Comparison of ENCODE assay signal across 9 cellular contexts in genomic region chr3:48636149-48636548, GRCh38. TPM values are rescaled to one million over a fixed set of nuclear protein-coding genes. Genes with fewer than 3 reads are reported as not detected.
DNase-seq lines count a peak whose midpoint lies in the region; ATAC-seq and TF ChIP-seq lines count a peak whose summit lies in the region.
"Had no signal": no experiment of that assay in that cellular context is flagged by ENCODE, and none has a peak within 500 bp of the region (broad histone marks: within the 10 kb centered on the region; RNA-seq: fewer than 3 reads in every experiment).

No MANE protein-coding gene starts in this region.

- ATAC-seq in CD4-positive, CD25-positive, alpha-beta regulatory T cell (ENCODE audit: low read depth in 2 of 2), result no peak

- no peaks in the 10 kb centered on the region for H3K36me3 ChIP-seq in CD4-positive, CD25-positive, alpha-beta regulatory T cell (ENCODE audit: control insufficient read depth, insufficient read depth, low read length)
- peaks cover 6% of the 10 kb centered on the region for H3K36me3 ChIP-seq in OCI-LY3 (replicated peaks; ENCODE audit: low read depth, low read length)
- H3K36me3 ChIP-seq in endodermal cell (ENCODE audit: control insufficient read depth, insufficient read depth, low read length), result peaks cover 21% of the 10 kb centered on the region
- no peaks in the 10 kb centered on the region for H3K36me3 ChIP-seq in neural progenitor cell

- H2AFZ ChIP-seq in OCI-LY3 (ENCODE audit: low read depth, low read length) (peak overlapping the region; percentile 55; the same call in 1 of the 2 replicates), neural progenitor cell (replicated peaks) (peak overlapping the region; percentile 57)

- no peak for DNase-seq in CD4-positive, CD25-positive, alpha-beta regulatory T cell
- DNase-seq in endodermal cell, result no peak
- no peak for DNase-seq in neural progenitor cell (ENCODE audit: low spot score)
- DNase-seq in AG08396 (ENCODE audit: low spot score), result no peak
- no peak for DNase-seq in HuH-7 (ENCODE audit: low spot score)
- DNase-seq in activated CD4-positive, CD25-positive, alpha-beta regulatory T cell treated with anti-CD3 and anti-CD28 coated beads, Interleukin-2, amount 50 U/mL, for 72 hours, result no peak
- no peak for DNase-seq in erythroblast (lab: John Stamatoyannopoulos, UW)

- TF ChIP-seq POLR2A in erythroblast (IDR thresholded peaks at IDR 0.05; ENCODE audit: low read length), result no peak

- H3K27ac ChIP-seq in CD4-positive, CD25-positive, alpha-beta regulatory T cell (ENCODE audit: insufficient read depth, low read length, poor library complexity, severe bottlenecking), result no peak overlapping the region
- H3K27ac ChIP-seq in OCI-LY3 (ENCODE audit: low read length) (no peak overlapping the region), endodermal cell (ENCODE audit: low read depth, low read length) (peak overlapping the region; percentile 64), neural progenitor cell (peak overlapping the region; percentile 30)

- peaks cover 0 to 36% (median 21%) of the 10 kb centered on the region in 4 donors for H3K4me1 Mint-ChIP-seq in CD4-positive, CD25-positive, alpha-beta regulatory T cell
- peaks cover 21% of the 10 kb centered on the region for H3K4me1 Mint-ChIP-seq in endodermal cell
- H3K4me1 Mint-ChIP-seq in neural progenitor cell, result peaks cover 20% of the 10 kb centered on the region

- peak overlapping the region; percentile 68 for H3K4me3 ChIP-seq in CD4-positive, CD25-positive, alpha-beta regulatory T cell (ENCODE audit: low read depth, low read length)
- H3K4me3 ChIP-seq in OCI-LY3 (ENCODE audit: low read length) (peak overlapping the region; percentile 89), endodermal cell (ENCODE audit: low read length) (peak overlapping the region; percentile 85), neural progenitor cell (peak overlapping the region; percentile 78)

- H3K4me2 ChIP-seq in OCI-LY3 (ENCODE audit: low read length), result peak overlapping the region; percentile 80
- H3K4me2 ChIP-seq in neural progenitor cell, result peak overlapping the region; percentile 98

- H3K9ac ChIP-seq in OCI-LY3 (ENCODE audit: low read length) (peak overlapping the region; percentile 65), endodermal cell (ENCODE audit: extremely low read depth, low read length, poor library complexity, severe bottlenecking) (peak overlapping the region; percentile 44), neural progenitor cell (peak overlapping the region; percentile 11)

- peak overlapping the region in 2 of 3 donors; percentile 46 to 78 for H3K27ac Mint-ChIP-seq in CD4-positive, CD25-positive, alpha-beta regulatory T cell
- H3K27ac Mint-ChIP-seq in endodermal cell (peak overlapping the region; percentile 93), neural progenitor cell (peak overlapping the region; percentile 63)

- H3F3A ChIP-seq in neural progenitor cell (ENCODE audit: low read depth), result peaks cover 21% of the 10 kb centered on the region

- H3K9me3 Mint-ChIP-seq in CD4-positive, CD25-positive, alpha-beta regulatory T cell, result no peaks in the 10 kb centered on the region
- no peaks in the 10 kb centered on the region for H3K9me3 Mint-ChIP-seq in endodermal cell
- no peaks in the 10 kb centered on the region for H3K9me3 Mint-ChIP-seq in neural progenitor cell

- H3K27me3 ChIP-seq in CD4-positive, CD25-positive, alpha-beta regulatory T cell (ENCODE audit: control insufficient read depth, insufficient read depth, low read length), result no peaks in the 10 kb centered on the region
- no peaks in the 10 kb centered on the region for H3K27me3 ChIP-seq in OCI-LY3 (ENCODE audit: low read depth, low read length)
- no peaks in the 10 kb centered on the region for H3K27me3 ChIP-seq in endodermal cell (ENCODE audit: control insufficient read depth, insufficient read depth, low read length, poor library complexity, severe bottlenecking)
- H3K27me3 ChIP-seq in neural progenitor cell, result no peaks in the 10 kb centered on the region

- H3K27me3 Mint-ChIP-seq in CD4-positive, CD25-positive, alpha-beta regulatory T cell, result no peaks in the 10 kb centered on the region
- H3K27me3 Mint-ChIP-seq in endodermal cell (ENCODE audit: insufficient read depth), result no peaks in the 10 kb centered on the region
- H3K27me3 Mint-ChIP-seq in neural progenitor cell (ENCODE audit: insufficient read depth, low read depth), result peaks cover 8% of the 10 kb centered on the region

- H4K20me1 ChIP-seq in OCI-LY3 (ENCODE audit: insufficient read depth, low read length) (peaks cover 9% of the 10 kb centered on the region; the same call in 1 of the 2 replicates), neural progenitor cell (ENCODE audit: low read depth) (peaks cover 24% of the 10 kb centered on the region)

- TF ChIP-seq CTCF in OCI-LY3 (IDR thresholded peaks at IDR 0.05; ENCODE audit: low read depth, low read length), result no peak
- no peak for TF ChIP-seq CTCF in endodermal cell (conservative IDR thresholded peaks at IDR 0.05)
- TF ChIP-seq CTCF in neural progenitor cell (IDR thresholded peaks at IDR 0.05), result no peak

- peak overlapping the region; percentile 88 to 91 (median 90) for H3K4me3 Mint-ChIP-seq in CD4-positive, CD25-positive, alpha-beta regulatory T cell
- peak overlapping the region; percentile 70 for H3K4me3 Mint-ChIP-seq in endodermal cell
- H3K4me3 Mint-ChIP-seq in neural progenitor cell, result peak overlapping the region; percentile 90

- H3K79me2 ChIP-seq in OCI-LY3 (ENCODE audit: low read length) (0 out of 2 replicates have a peak, but pooled peaks cover 4% of the 10 kb centered on the region), neural progenitor cell (ENCODE audit: low read depth) (peaks cover 14% of the 10 kb centered on the region)

- peaks cover 5% of the 10 kb centered on the region for H3K36me3 Mint-ChIP-seq in CD4-positive, CD25-positive, alpha-beta regulatory T cell
- H3K36me3 Mint-ChIP-seq in endodermal cell (ENCODE audit: low read depth), result peaks cover 27% of the 10 kb centered on the region
- peaks cover 12% of the 10 kb centered on the region for H3K36me3 Mint-ChIP-seq in neural progenitor cell

- H3K9me3 ChIP-seq in CD4-positive, CD25-positive, alpha-beta regulatory T cell (ENCODE audit: control insufficient read depth in 2 of 2, low read length in 2 of 2), result no peaks in the 10 kb centered on the region
- H3K9me3 ChIP-seq in OCI-LY3 (ENCODE audit: insufficient read depth, low read length) (no peaks in the 10 kb centered on the region), endodermal cell (ENCODE audit: control insufficient read depth, low read length) (no peaks in the 10 kb centered on the region), neural progenitor cell (ENCODE audit: low read depth) (no peaks in the 10 kb centered on the region)

- peaks cover 26% of the 10 kb centered on the region for H3K4me1 ChIP-seq in CD4-positive, CD25-positive, alpha-beta regulatory T cell (ENCODE audit: control insufficient read depth, insufficient read depth, low read length, poor library complexity, severe bottlenecking)
- H3K4me1 ChIP-seq in OCI-LY3 (ENCODE audit: low read length) (peaks cover 14% of the 10 kb centered on the region), endodermal cell (ENCODE audit: control insufficient read depth, insufficient read depth, low read length) (peaks cover 11% of the 10 kb centered on the region), neural progenitor cell (peaks cover 18% of the 10 kb centered on the region)

- WGBS in endodermal cell (ENCODE audit: insufficient coverage in 1 of 2, insufficient read length in 1 of 2), 2 experiments, result 21% methylated on average over 8 of the region's 8 CpGs; no CpG with 5 or more reads in 1 of the 2 experiments

RNA-seq across cellular contexts. Expression of gene SLC26A6, which starts 0.9 kb away (rescaled TPM):
- total RNA-seq in CD4-positive, CD25-positive, alpha-beta regulatory T cell, result 25.1 TPM
- 1 to 10 TPM; 3.2 to 6.7 (median 5.9) TPM for polyA plus RNA-seq in CD4-positive, CD25-positive, alpha-beta regulatory T cell
- total RNA-seq in endodermal cell (10 to 100 TPM; 65.1 to 75.6 TPM), neural progenitor cell (ENCODE audit: low replicate concordance) (42.5 and 78.9 TPM in 2 replicates)
- polyA plus RNA-seq in endodermal cell (2013, experiment 1 of 2), result 45.7 TPM
- polyA plus RNA-seq in endodermal cell (2013, experiment 2 of 2), result 41.3 TPM

RNA-seq across cellular contexts. Expression of gene TMEM89, which starts 14.6 kb away (rescaled TPM):
- total RNA-seq in CD4-positive, CD25-positive, alpha-beta regulatory T cell, result not detected
- not detected for polyA plus RNA-seq in CD4-positive, CD25-positive, alpha-beta regulatory T cell
- total RNA-seq in endodermal cell (under 1 TPM in 1 of 2 donors, not detected in 1; 0.57 TPM), neural progenitor cell (ENCODE audit: low replicate concordance) (not detected in 2 replicates)
- 0.39 TPM for polyA plus RNA-seq in endodermal cell (2013, experiment 1 of 2)
- polyA plus RNA-seq in endodermal cell (2013, experiment 2 of 2), result not detected
- total RNA-seq: lower leg skin had no signal

RNA-seq across cellular contexts. Expression of gene CELSR3, which starts 26.5 kb away (rescaled TPM):
- 8.8 TPM for total RNA-seq in CD4-positive, CD25-positive, alpha-beta regulatory T cell
- polyA plus RNA-seq in CD4-positive, CD25-positive, alpha-beta regulatory T cell, result under 1 TPM; 0.31 to 0.53 (median 0.37) TPM
- total RNA-seq in endodermal cell (10 to 100 TPM; 20.7 to 30.1 TPM), neural progenitor cell (ENCODE audit: low replicate concordance) (9.9 and 22.3 TPM in 2 replicates)
- polyA plus RNA-seq in endodermal cell (2013, experiment 1 of 2), result 24.4 TPM
- 22.9 TPM for polyA plus RNA-seq in endodermal cell (2013, experiment 2 of 2)

RNA-seq across cellular contexts. Expression of gene UQCRC1, which starts 26.7 kb away (rescaled TPM):
- 111 TPM for total RNA-seq in CD4-positive, CD25-positive, alpha-beta regulatory T cell
- 100 to 1,000 TPM; 181 to 234 (median 206) TPM for polyA plus RNA-seq in CD4-positive, CD25-positive, alpha-beta regulatory T cell
- total RNA-seq in endodermal cell, result 100 to 1,000 TPM; 231 to 289 TPM
- 272 TPM for polyA plus RNA-seq in endodermal cell (2013, experiment 1 of 2)
- polyA plus RNA-seq in endodermal cell (2013, experiment 2 of 2), result 265 TPM
- total RNA-seq in neural progenitor cell (ENCODE audit: low replicate concordance), result 240 and 246 TPM in 2 replicates

RNA-seq across cellular contexts. Expression of gene COL7A1, which starts 41.0 kb away (rescaled TPM):
- 1.1 TPM for total RNA-seq in CD4-positive, CD25-positive, alpha-beta regulatory T cell
- not detected for polyA plus RNA-seq in CD4-positive, CD25-positive, alpha-beta regulatory T cell
- total RNA-seq in endodermal cell (10 to 100 TPM; 15.7 to 16.6 TPM), neural progenitor cell (ENCODE audit: low replicate concordance) (3.0 and 13.3 TPM in 2 replicates)
- polyA plus RNA-seq in endodermal cell (2013, experiment 1 of 2), result 18.7 TPM
- polyA plus RNA-seq in endodermal cell (2013, experiment 2 of 2), result 24.0 TPM

Comparison
In these comparisons a context has a peak if more than half of its experiments do, and no peak if none do; other contexts are left out.
1. H3K27ac ChIP-seq: peak in endodermal cell (single experiment) and neural progenitor cell (single experiment); none in CD4-positive, CD25-positive, alpha-beta regulatory T cell (single experiment) and OCI-LY3 (single experiment).
2. H3K9ac ChIP-seq: peak in every context shown above with its lines; median percentile 65 in OCI-LY3; 44 in endodermal cell; 11 in neural progenitor cell.
3. Peak in every context shown above with its lines, with median percentiles within 50 percentile points of each other: H3K4me3 ChIP-seq, H3K27ac Mint-ChIP-seq and H3K4me3 Mint-ChIP-seq.